In genomic region chr3:38030126-38031021, GRCh38 we compare ENCODE assay signal across 8 cellular contexts. TPM values are rescaled to one million over a fixed set of nuclear protein-coding genes. Genes with fewer than 3 reads are reported as not detected.
DNase-seq lines count a peak whose midpoint lies in the region; TF ChIP-seq lines count a peak whose summit lies in the region.

No MANE protein-coding gene starts in this region.

- TF ChIP-seq POLR2A in esophagus muscularis mucosa (IDR thresholded peaks at IDR 0.05; ENCODE audit: low read depth), result no peak

- H3K27ac ChIP-seq in RWPE1 (peak overlapping the region; percentile 99), esophagus muscularis mucosa (replicated peaks in 1 of 4) (peak overlapping the region; percentile 87 to 93 (median 90))

- H2AFZ ChIP-seq in neuron (ENCODE audit: low read depth, low read length), result peak overlapping the region; percentile 17

- DNase-seq in AG09309 (ENCODE audit: low read depth), result no peak
- DNase-seq in RWPE1 (ENCODE audit: low spot score), result no peak
- DNase-seq in esophagus muscularis mucosa (ENCODE audit: extremely low spot score), result no peak
- DNase-seq in OCI-M1 (lab: John Stamatoyannopoulos, UW), result no peak
- no peak for DNase-seq in hepatic stellate cell (ENCODE audit: low spot score)
- DNase-seq in AML-193 (lab: John Stamatoyannopoulos, UW), result no peak
- DNase-seq in GM10248 (ENCODE audit: extremely low spot score), result no peak

- intact Hi-C loops in esophagus muscularis mucosa (cut with DNase I), result no loop called here

- TF ChIP-seq CTCF in AG09309 (IDR thresholded peaks at IDR 0.05; ENCODE audit: control insufficient read depth, insufficient read depth, low read depth, low read length, missing control alignments) (no peak), RWPE1 (conservative IDR thresholded peaks at IDR 0.05; ENCODE audit: low read depth) (no peak), esophagus muscularis mucosa (IDR thresholded peaks at IDR 0.05) (no peak), GM10248 (IDR thresholded peaks at IDR 0.05; ENCODE audit: control extremely low read depth, extremely low read depth, low read depth, missing control alignments) (no peak)

- CTCF ChIA-PET in RWPE1 (lab: Yijun Ruan, JAX) (interaction anchor here (0.6 to 0.7 kb wide), 2 partner anchors 32 to 112 kb away, joined by 3 read pairs; no protein-coding TSS in a partner anchor), GM10248 (lab: Yijun Ruan, JAX) (interaction anchor here (0.9 to 1.0 kb wide), 2 partner anchors 11 to 63 kb away, joined by 3 read pairs; no protein-coding TSS in a partner anchor)

- no peaks in the 10 kb centered on the region for H3K36me3 ChIP-seq in esophagus muscularis mucosa
- peaks cover 7% of the 10 kb centered on the region for H3K36me3 ChIP-seq in neuron (ENCODE audit: insufficient read depth, low read length)

- H3K9me3 ChIP-seq in esophagus muscularis mucosa, result no peaks in the 10 kb centered on the region
- H3K9me3 ChIP-seq in neuron (ENCODE audit: low read length), result no peaks in the 10 kb centered on the region

- H3K4me3 ChIP-seq in AG09309 (ENCODE audit: control insufficient read depth, low read depth, low read length) (peak overlapping the region; percentile 74), esophagus muscularis mucosa (peak overlapping the region; percentile 68 to 86 (median 75)), neuron (ENCODE audit: low read length) (peak overlapping the region; percentile 82)

- no peaks in the 10 kb centered on the region for H3K27me3 ChIP-seq in esophagus muscularis mucosa
- H3K27me3 ChIP-seq in neuron (ENCODE audit: insufficient read depth, low read length), result peaks cover 3% of the 10 kb centered on the region

- peaks cover 27 to 52% (median 49%) of the 10 kb centered on the region in 4 donors for H3K4me1 ChIP-seq in esophagus muscularis mucosa
- H3K4me1 ChIP-seq in neuron (ENCODE audit: insufficient read depth, low read length), result peaks cover 23% of the 10 kb centered on the region

- no peak for TF ChIP-seq EP300 in esophagus muscularis mucosa (IDR thresholded peaks at IDR 0.05)

- 18% methylated on average over 4 of the region's 8 CpGs for WGBS in esophagus muscularis mucosa

- POLR2A ChIA-PET in RWPE1 (lab: Yijun Ruan, JAX; ENCODE audit: low non-redundant PET), result interaction anchor here (0.6 kb wide), 1 partner anchor 135 kb away, joined by 3 read pairs; the partner anchor contains the start of gene OXSR1
- POLR2A ChIA-PET in GM10248 (lab: Yijun Ruan, JAX), result no interaction called here

RNA-seq across cellular contexts. Expression of gene PLCD1, which starts 0.9 kb away (rescaled TPM):
- total RNA-seq in esophagus muscularis mucosa, result 10 to 100 TPM; 21.0 to 35.3 (median 28.5) TPM

RNA-seq across cellular contexts. Expression of gene DLEC1, which starts 8.6 kb away (rescaled TPM):
- under 1 TPM; 0.19 to 0.42 (median 0.37) TPM for total RNA-seq in esophagus muscularis mucosa

RNA-seq across cellular contexts. Expression of gene VILL, which starts 39.8 kb away (rescaled TPM):
- total RNA-seq in esophagus muscularis mucosa, result 1 to 10 TPM; 3.2 to 5.1 (median 4.4) TPM
